Comparison of ENCODE assay signal across 17 cellular contexts in genomic region chr5:177945601-177946281, GRCh38. TPM values are rescaled to one million over a fixed set of nuclear protein-coding genes. Genes with fewer than 3 reads are reported as not detected.
DNase-seq lines count a peak whose midpoint lies in the region; ATAC-seq and TF ChIP-seq lines count a peak whose summit lies in the region.
"Not testable (repeated sequence)": the region's sequence is repeated elsewhere in the genome, so short reads cannot be mapped to it uniquely, and the experiment has no call there.
"Had no signal": no experiment of that assay in that cellular context is flagged by ENCODE, and none has a peak within 500 bp of the region (broad histone marks: within the 10 kb centered on the region; RNA-seq: fewer than 3 reads in every experiment).

No MANE protein-coding gene starts in this region.

- not testable (repeated sequence) for H3K4me3 Mint-ChIP-seq in activated CD4-positive, alpha-beta T cell treated with anti-CD3 and anti-CD28 coated beads, Interleukin-2, amount 10 ng/mL, durations not matched to agents 7 days and 5 days; glutamatergic neuron (ENCODE audit: unreplicated experiment)
- H3K4me3 Mint-ChIP-seq in activated naive CD8-positive, alpha-beta T cell = peak overlapping the region; percentile 32

- TF ChIP-seq CTCF in glutamatergic neuron (IDR thresholded peaks at IDR 0.05; ENCODE audit: partially characterized antibody, unreplicated experiment) = not testable (repeated sequence)

- in situ Hi-C loops in G401 (cut with HindIII; ENCODE audit: low sequenced_read_pairs) = not testable (repeated sequence)

- POLR2A ChIA-PET in activated CD4-positive, alpha-beta T cell treated with anti-CD3 and anti-CD28 coated beads, Interleukin-2, amount 10 ng/mL, durations not matched to agents 7 days and 5 days (lab: Charles Lee) = not testable (repeated sequence)

- not testable (repeated sequence) for H3K27ac Mint-ChIP-seq in activated CD4-positive, alpha-beta T cell treated with anti-CD3 and anti-CD28 coated beads, Interleukin-2, amount 10 ng/mL, durations not matched to agents 7 days and 5 days
- H3K27ac Mint-ChIP-seq in activated naive CD8-positive, alpha-beta T cell = peak overlapping the region; percentile 22
- peak overlapping the region; percentile 73 for H3K27ac Mint-ChIP-seq in glutamatergic neuron (ENCODE audit: unreplicated experiment)

- peak; percentile 46 for ATAC-seq in GM21723 (IDR thresholded peaks at IDR 0.05; ENCODE audit: unreplicated experiment)
- peak; percentile 33 for ATAC-seq in HG03565 (IDR thresholded peaks at IDR 0.05; ENCODE audit: unreplicated experiment)

- DNase-seq in G401 (ENCODE audit: low spot score) = peak; percentile 17
- DNase-seq in activated CD4-positive, alpha-beta T cell treated with anti-CD3 and anti-CD28 coated beads, Interleukin-2, amount 10 ng/mL, durations not matched to agents 7 days and 5 days = peak; percentile 15
- not testable (repeated sequence) for DNase-seq in glutamatergic neuron
- DNase-seq in stimulated activated CD4-positive, alpha-beta T cell treated with anti-CD3 and anti-CD28 coated beads, Interleukin-1b, Interleukin-23, amount 100 ng/mL, for 48 hours = peak; percentile 18

- peaks cover 11% of the 10 kb centered on the region for H3K4me1 Mint-ChIP-seq in activated CD4-positive, alpha-beta T cell treated with anti-CD3 and anti-CD28 coated beads, Interleukin-2, amount 10 ng/mL, durations not matched to agents 7 days and 5 days
- peaks cover 13% of the 10 kb centered on the region for H3K4me1 Mint-ChIP-seq in activated naive CD8-positive, alpha-beta T cell (ENCODE audit: low read depth)
- H3K4me1 Mint-ChIP-seq in glutamatergic neuron (ENCODE audit: low read depth, unreplicated experiment) = peaks cover 14% of the 10 kb centered on the region

- CTCF ChIA-PET in activated CD4-positive, alpha-beta T cell treated with anti-CD3 and anti-CD28 coated beads, Interleukin-2, amount 10 ng/mL, durations not matched to agents 7 days and 5 days (lab: Charles Lee) = not testable (repeated sequence)

- H3K27me3 Mint-ChIP-seq in activated CD4-positive, alpha-beta T cell treated with anti-CD3 and anti-CD28 coated beads, Interleukin-2, amount 10 ng/mL, durations not matched to agents 7 days and 5 days; activated naive CD8-positive, alpha-beta T cell; glutamatergic neuron (ENCODE audit: unreplicated experiment): not testable (repeated sequence)

- H3K9me3 Mint-ChIP-seq in activated CD4-positive, alpha-beta T cell treated with anti-CD3 and anti-CD28 coated beads, Interleukin-2, amount 10 ng/mL, durations not matched to agents 7 days and 5 days; activated naive CD8-positive, alpha-beta T cell (ENCODE audit: low read depth); glutamatergic neuron (ENCODE audit: unreplicated experiment): not testable (repeated sequence)

- H3K36me3 Mint-ChIP-seq in activated CD4-positive, alpha-beta T cell treated with anti-CD3 and anti-CD28 coated beads, Interleukin-2, amount 10 ng/mL, durations not matched to agents 7 days and 5 days (ENCODE audit: low read depth); activated naive CD8-positive, alpha-beta T cell; glutamatergic neuron (ENCODE audit: unreplicated experiment): not testable (repeated sequence)

RNA-seq across cellular contexts. Expression of gene PROP1, which starts 50.3 kb away (rescaled TPM):
- not detected in 2 replicates for total RNA-seq in G401 (2014; rRNA removed; shearing (Covaris generic))
- total RNA-seq in activated CD4-positive, alpha-beta T cell treated with anti-CD3 and anti-CD28 coated beads, Interleukin-2, amount 10 ng/mL, durations not matched to agents 7 days and 5 days = not detected
- not detected for total RNA-seq in glutamatergic neuron (ENCODE audit: unreplicated experiment)
- total RNA-seq: cardiac septum, epithelial cell of proximal tubule, gastroesophageal sphincter, HT1080, left colon, mesothelial cell of epicardium, neural crest cell, PC-3, prostate gland, testis had no signal
